3 cellular contexts compared by ENCODE assay signal in the genomic region with DNA sequence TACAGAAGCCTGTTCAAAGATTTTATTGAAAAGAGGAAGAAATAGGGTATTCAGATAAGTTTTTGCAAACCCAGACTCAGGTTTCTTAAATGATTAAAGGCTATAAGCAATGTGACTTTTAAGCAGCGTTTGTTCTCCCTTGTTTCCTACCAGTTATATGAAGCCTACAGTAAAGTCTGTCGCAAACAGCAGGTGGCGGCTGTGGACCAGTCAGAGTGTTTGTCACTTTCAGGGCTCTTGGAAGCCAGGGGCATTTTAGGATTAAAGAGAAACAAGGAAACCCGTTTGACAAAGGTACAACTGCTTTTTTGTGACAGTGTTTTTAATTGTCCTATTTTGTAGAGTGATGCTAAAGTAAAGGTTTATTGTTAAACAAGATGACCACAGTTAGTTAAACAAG.
TF ChIP-seq lines count a peak whose summit lies in the region.

No MANE protein-coding gene starts in this region.

TF ChIP-seq in GM12878, 131 proteins besides CTCF, POLR2A, EP300 and RAD21:
- TF ChIP-seq ZSCAN29 (IDR thresholded peaks at IDR 0.05) (no peak), SMC3 (IDR thresholded peaks at IDR 0.05; ENCODE audit: borderline replicate concordance, low read length) (peak; percentile 18; the same call in 1 of the 2 replicates)

TF ChIP-seq in liver, 16 proteins besides CTCF, POLR2A, EP300 and RAD21:
- TF ChIP-seq RXRA (IDR thresholded peaks at IDR 0.05) (no peak), HNF4A (conservative IDR thresholded peaks at IDR 0.05) (no peak), GABPA (IDR thresholded peaks at IDR 0.05 in 1 of 2, conservative IDR thresholded peaks at IDR 0.05 in 1 of 2) (no peak), FOXA2 (IDR thresholded peaks at IDR 0.05) (no peak), FOXA1 (IDR thresholded peaks at IDR 0.05) (no peak), SP1 (IDR thresholded peaks at IDR 0.05) (no peak), HNF4G (IDR thresholded peaks at IDR 0.05) (no peak), JUND (IDR thresholded peaks at IDR 0.05) (no peak), NR2F2 (IDR thresholded peaks at IDR 0.05) (no peak), EGR1 (IDR thresholded peaks at IDR 0.05; ENCODE audit: low read depth in 2 of 2) (no peak), TAF1 (conservative IDR thresholded peaks at IDR 0.05) (no peak), YY1 (IDR thresholded peaks at IDR 0.05) (no peak)
- TF ChIP-seq, protein P1, sequence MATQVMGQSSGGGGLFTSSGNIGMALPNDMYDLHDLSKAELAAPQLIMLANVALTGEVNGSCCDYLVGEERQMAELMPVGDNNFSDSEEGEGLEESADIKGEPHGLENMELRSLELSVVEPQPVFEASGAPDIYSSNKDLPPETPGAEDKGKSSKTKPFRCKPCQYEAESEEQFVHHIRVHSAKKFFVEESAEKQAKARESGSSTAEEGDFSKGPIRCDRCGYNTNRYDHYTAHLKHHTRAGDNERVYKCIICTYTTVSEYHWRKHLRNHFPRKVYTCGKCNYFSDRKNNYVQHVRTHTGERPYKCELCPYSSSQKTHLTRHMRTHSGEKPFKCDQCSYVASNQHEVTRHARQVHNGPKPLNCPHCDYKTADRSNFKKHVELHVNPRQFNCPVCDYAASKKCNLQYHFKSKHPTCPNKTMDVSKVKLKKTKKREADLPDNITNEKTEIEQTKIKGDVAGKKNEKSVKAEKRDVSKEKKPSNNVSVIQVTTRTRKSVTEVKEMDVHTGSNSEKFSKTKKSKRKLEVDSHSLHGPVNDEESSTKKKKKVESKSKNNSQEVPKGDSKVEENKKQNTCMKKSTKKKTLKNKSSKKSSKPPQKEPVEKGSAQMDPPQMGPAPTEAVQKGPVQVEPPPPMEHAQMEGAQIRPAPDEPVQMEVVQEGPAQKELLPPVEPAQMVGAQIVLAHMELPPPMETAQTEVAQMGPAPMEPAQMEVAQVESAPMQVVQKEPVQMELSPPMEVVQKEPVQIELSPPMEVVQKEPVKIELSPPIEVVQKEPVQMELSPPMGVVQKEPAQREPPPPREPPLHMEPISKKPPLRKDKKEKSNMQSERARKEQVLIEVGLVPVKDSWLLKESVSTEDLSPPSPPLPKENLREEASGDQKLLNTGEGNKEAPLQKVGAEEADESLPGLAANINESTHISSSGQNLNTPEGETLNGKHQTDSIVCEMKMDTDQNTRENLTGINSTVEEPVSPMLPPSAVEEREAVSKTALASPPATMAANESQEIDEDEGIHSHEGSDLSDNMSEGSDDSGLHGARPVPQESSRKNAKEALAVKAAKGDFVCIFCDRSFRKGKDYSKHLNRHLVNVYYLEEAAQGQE (IDR thresholded peaks at IDR 0.05): no peak
- TF ChIP-seq, protein P2, sequence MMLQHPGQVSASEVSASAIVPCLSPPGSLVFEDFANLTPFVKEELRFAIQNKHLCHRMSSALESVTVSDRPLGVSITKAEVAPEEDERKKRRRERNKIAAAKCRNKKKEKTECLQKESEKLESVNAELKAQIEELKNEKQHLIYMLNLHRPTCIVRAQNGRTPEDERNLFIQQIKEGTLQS (IDR thresholded peaks at IDR 0.05): no peak
- TF ChIP-seq, protein P3, sequence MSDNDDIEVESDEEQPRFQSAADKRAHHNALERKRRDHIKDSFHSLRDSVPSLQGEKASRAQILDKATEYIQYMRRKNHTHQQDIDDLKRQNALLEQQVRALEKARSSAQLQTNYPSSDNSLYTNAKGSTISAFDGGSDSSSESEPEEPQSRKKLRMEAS (IDR thresholded peaks at IDR 0.05): no peak
- TF ChIP-seq, protein P4, sequence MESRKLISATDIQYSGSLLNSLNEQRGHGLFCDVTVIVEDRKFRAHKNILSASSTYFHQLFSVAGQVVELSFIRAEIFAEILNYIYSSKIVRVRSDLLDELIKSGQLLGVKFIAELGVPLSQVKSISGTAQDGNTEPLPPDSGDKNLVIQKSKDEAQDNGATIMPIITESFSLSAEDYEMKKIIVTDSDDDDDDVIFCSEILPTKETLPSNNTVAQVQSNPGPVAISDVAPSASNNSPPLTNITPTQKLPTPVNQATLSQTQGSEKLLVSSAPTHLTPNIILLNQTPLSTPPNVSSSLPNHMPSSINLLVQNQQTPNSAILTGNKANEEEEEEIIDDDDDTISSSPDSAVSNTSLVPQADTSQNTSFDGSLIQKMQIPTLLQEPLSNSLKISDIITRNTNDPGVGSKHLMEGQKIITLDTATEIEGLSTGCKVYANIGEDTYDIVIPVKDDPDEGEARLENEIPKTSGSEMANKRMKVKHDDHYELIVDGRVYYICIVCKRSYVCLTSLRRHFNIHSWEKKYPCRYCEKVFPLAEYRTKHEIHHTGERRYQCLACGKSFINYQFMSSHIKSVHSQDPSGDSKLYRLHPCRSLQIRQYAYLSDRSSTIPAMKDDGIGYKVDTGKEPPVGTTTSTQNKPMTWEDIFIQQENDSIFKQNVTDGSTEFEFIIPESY (IDR thresholded peaks at IDR 0.05): no peak

TF ChIP-seq in GM12891, 5 proteins besides CTCF, POLR2A, EP300 and RAD21:
- TF ChIP-seq POLR2AphosphoS5 (IDR thresholded peaks at IDR 0.05; ENCODE audit: low read depth, low read length) (no peak), PAX5 (IDR thresholded peaks at IDR 0.05; ENCODE audit: insufficient read depth, low read length, severe bottlenecking) (no peak), SPI1 (IDR thresholded peaks at IDR 0.05; ENCODE audit: low read depth, low read length) (no peak), POU2F2 (IDR thresholded peaks at IDR 0.05; ENCODE audit: low read depth, low read length) (no peak), TAF1 (IDR thresholded peaks at IDR 0.05; ENCODE audit: low read depth, low read length) (no peak)
